ENCODE assay signal across 34 cellular contexts in genomic region chrX:1792636-1793035, GRCh38.
"Had no signal": no experiment of that assay in that cellular context is flagged by ENCODE, and none has a peak within 500 bp of the region (broad histone marks: within the 10 kb centered on the region; RNA-seq: fewer than 3 reads in every experiment).

No MANE protein-coding gene starts in this region.

- H3K27ac ChIP-seq: KMS-11 had no signal

- H3K36me3 ChIP-seq: MG63 had no signal

- H3K4me3 ChIP-seq: MG63 had no signal

- DNase-seq: Karpas-422, Kasumi-1, MG63, MM.1S, MV-4-11, NCI-H1048, NCI-H1092, NCI-H1092 treated with DMSO at 0.1 percent for 48 hours, NCI-H1105, NCI-H1105 treated with DMSO at 0.1 percent for 48 hours, NCI-H1417, NCI-H1417 treated with DMSO at 0.1 percent for 48 hours, NCI-H1436, NCI-H1436 treated with DMSO at 0.1 percent for 48 hours, NCI-H146, NCI-H1694, NCI-H1694 treated with DMSO at 0.1 percent for 48 hours, NCI-H187, NCI-H187 treated with DMSO at 0.1 percent for 48 hours, NCI-H1930, NCI-H2029, NCI-H2029 treated with DMSO at 0.1 percent for 48 hours, NCI-H2081, NCI-H2081 treated with DMSO at 0.1 percent for 48 hours, NCI-H2107, NCI-H2171, NCI-H2171 treated with DMSO at 0.1 percent for 48 hours, NCI-H2227 treated with DMSO at 0.1 percent for 48 hours, NCI-H226, NCI-H345, NCI-H446, NCI-H446 treated with DMSO at 0.1 percent for 48 hours, NCI-H510A had no signal

- H3K9me3 ChIP-seq: MG63 had no signal
